In the genomic region with DNA sequence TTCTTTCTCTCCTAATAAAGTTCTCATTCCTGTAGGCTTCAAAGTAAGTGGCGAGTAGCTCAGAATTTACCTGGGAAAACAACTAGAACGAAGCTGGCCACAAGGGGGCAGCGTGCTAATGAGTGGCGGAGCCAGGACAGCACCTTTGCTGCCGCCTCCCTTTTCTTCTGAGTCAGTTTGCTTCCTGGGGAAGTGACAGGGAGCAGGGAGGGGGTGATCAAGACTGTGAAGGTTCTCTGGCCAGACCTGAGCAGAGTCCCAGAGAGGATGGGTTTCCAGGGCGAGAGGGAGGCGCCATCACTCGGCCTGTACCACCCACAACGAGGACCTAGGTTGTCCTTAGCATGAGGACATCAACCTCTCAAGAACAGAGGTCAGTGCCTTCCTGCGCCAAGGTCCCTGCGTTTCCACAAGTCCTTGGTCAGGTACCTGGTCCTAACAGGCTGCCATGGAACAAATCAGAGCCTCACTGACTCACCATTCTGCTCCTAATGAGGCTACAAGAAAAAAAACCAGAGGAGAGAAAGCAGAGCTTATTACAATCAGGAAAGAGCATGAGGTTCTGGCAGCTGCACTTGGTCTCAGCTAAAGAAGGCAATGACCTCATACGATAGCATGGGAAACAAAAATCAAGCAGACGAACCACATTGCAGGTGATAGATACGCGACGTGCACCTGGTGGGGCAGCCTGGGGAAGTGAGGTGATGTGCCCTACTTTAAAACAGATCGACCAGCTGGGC, we compare ENCODE assay signal across 1 cellular context.
A peak's percentile ranks its signal among the peaks of the same experiment; 100 is the strongest.
TF ChIP-seq lines count a peak whose summit lies in the region.

No MANE protein-coding gene starts in this region.

TF ChIP-seq in HepG2, 621 proteins besides CTCF, POLR2A, EP300 and RAD21 (continued from another document):
- TF ChIP-seq, protein P1, sequence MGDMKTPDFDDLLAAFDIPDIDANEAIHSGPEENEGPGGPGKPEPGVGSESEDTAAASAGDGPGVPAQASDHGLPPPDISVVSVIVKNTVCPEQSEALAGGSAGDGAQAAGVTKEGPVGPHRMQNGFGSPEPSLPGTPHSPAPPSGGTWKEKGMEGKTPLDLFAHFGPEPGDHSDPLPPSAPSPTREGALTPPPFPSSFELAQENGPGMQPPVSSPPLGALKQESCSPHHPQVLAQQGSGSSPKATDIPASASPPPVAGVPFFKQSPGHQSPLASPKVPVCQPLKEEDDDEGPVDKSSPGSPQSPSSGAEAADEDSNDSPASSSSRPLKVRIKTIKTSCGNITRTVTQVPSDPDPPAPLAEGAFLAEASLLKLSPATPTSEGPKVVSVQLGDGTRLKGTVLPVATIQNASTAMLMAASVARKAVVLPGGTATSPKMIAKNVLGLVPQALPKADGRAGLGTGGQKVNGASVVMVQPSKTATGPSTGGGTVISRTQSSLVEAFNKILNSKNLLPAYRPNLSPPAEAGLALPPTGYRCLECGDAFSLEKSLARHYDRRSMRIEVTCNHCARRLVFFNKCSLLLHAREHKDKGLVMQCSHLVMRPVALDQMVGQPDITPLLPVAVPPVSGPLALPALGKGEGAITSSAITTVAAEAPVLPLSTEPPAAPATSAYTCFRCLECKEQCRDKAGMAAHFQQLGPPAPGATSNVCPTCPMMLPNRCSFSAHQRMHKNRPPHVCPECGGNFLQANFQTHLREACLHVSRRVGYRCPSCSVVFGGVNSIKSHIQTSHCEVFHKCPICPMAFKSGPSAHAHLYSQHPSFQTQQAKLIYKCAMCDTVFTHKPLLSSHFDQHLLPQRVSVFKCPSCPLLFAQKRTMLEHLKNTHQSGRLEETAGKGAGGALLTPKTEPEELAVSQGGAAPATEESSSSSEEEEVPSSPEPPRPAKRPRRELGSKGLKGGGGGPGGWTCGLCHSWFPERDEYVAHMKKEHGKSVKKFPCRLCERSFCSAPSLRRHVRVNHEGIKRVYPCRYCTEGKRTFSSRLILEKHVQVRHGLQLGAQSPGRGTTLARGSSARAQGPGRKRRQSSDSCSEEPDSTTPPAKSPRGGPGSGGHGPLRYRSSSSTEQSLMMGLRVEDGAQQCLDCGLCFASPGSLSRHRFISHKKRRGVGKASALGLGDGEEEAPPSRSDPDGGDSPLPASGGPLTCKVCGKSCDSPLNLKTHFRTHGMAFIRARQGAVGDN (CRISPR knock-in tag; IDR thresholded peaks at IDR 0.05): peak; percentile 46
- TF ChIP-seq, protein P2, sequence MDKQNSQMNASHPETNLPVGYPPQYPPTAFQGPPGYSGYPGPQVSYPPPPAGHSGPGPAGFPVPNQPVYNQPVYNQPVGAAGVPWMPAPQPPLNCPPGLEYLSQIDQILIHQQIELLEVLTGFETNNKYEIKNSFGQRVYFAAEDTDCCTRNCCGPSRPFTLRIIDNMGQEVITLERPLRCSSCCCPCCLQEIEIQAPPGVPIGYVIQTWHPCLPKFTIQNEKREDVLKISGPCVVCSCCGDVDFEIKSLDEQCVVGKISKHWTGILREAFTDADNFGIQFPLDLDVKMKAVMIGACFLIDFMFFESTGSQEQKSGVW (CRISPR knock-in tag; IDR thresholded peaks at IDR 0.05; ENCODE audit: borderline replicate concordance): no peak
- TF ChIP-seq, protein P3, sequence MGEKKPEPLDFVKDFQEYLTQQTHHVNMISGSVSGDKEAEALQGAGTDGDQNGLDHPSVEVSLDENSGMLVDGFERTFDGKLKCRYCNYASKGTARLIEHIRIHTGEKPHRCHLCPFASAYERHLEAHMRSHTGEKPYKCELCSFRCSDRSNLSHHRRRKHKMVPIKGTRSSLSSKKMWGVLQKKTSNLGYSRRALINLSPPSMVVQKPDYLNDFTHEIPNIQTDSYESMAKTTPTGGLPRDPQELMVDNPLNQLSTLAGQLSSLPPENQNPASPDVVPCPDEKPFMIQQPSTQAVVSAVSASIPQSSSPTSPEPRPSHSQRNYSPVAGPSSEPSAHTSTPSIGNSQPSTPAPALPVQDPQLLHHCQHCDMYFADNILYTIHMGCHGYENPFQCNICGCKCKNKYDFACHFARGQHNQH (CRISPR knock-in tag; IDR thresholded peaks at IDR 0.05): peak; percentile 77; the same call in 1 of the 2 replicates
- no peak for TF ChIP-seq AKAP8 (CRISPR knock-in tag; IDR thresholded peaks at IDR 0.05)
- TF ChIP-seq ZNF562 (CRISPR knock-in tag; IDR thresholded peaks at IDR 0.05; ENCODE audit: borderline replicate concordance): no peak
